16 cellular contexts compared by ENCODE assay signal in the genomic region with DNA sequence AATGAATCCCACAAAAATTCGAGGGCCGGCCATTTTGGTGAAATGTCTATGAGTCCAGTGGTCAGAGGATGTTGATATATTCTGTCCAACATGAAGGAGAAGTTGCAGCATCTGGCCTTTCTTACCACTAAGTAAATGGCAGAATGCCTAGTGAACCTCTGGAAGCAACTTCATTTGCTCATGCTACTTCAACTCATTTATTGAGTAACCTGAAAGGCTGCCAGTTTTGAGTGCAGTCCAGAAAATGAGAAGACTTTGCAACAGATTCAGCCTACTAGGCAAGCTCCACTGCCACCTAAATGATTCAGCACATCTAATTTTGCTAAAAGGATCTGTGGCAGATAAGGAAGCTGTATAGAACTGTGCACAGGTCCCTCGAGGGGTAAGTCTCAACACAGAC.
DNase-seq lines count a peak whose midpoint lies in the region; ATAC-seq, FAIRE-seq and TF ChIP-seq lines count a peak whose summit lies in the region.
"Had no signal": no experiment of that assay in that cellular context is flagged by ENCODE, and none has a peak within 500 bp of the region (broad histone marks: within the 10 kb centered on the region; RNA-seq: fewer than 3 reads in every experiment).

No MANE protein-coding gene starts in this region.

- FAIRE-seq in K562 (lab: Jason Lieb, UNC): no peak
- FAIRE-seq: GM12878 had no signal

- no peaks in the 10 kb centered on the region for H3K27me3 ChIP-seq in K562 (ENCODE audit: control insufficient read depth in 2 of 2, insufficient read depth in 2 of 2, low read length in 2 of 2)
- H3K27me3 ChIP-seq: spleen had no signal

- no peak overlapping the region for H3K9ac ChIP-seq in K562 (ENCODE audit: insufficient read depth in 1 of 2, low read depth in 2 of 2, low read length in 2 of 2)

- H3K4me3 ChIP-seq in AG09309 (ENCODE audit: control insufficient read depth, low read depth, low read length) (no peak overlapping the region), K562 (no peak overlapping the region)
- H3K4me3 ChIP-seq: GM12878, mucosa of descending colon, spleen had no signal

- no peak for TF ChIP-seq POLR2A in K562 (conservative IDR thresholded peaks at IDR 0.05)

- peak overlapping the region; percentile 42 for H2AFZ ChIP-seq in K562 (ENCODE audit: low read depth, low read length)

- no peak for TF ChIP-seq RAD21 in K562 (CRISPR knock-in tag; conservative IDR thresholded peaks at IDR 0.05 in 1 of 2, IDR thresholded peaks at IDR 0.05 in 1 of 2)

- H3K9me3 ChIP-seq in K562 (replicated peaks; ENCODE audit: control insufficient read depth, insufficient read depth, low read depth, low read length): 0 out of 2 replicates have a peak, but pooled peaks cover 3% of the 10 kb centered on the region
- H3K9me3 ChIP-seq: mucosa of descending colon, spleen had no signal

- no peaks in the 10 kb centered on the region for H4K20me1 ChIP-seq in K562 (replicated peaks; ENCODE audit: control insufficient read depth, insufficient read depth, low read length)

- no peaks in the 10 kb centered on the region for H3K79me2 ChIP-seq in K562 (ENCODE audit: control insufficient read depth, insufficient read depth, low read length)

- ATAC-seq in K562 (no peak), left lobe of liver (peak; percentile 87), HG03196 (IDR thresholded peaks at IDR 0.05; ENCODE audit: unreplicated experiment) (no peak), HG02852 (IDR thresholded peaks at IDR 0.05; ENCODE audit: unreplicated experiment) (no peak), GM21529 (IDR thresholded peaks at IDR 0.05; ENCODE audit: unreplicated experiment) (no peak)
- ATAC-seq: activated CD8-positive, alpha-beta memory T cell treated with anti-CD3 and anti-CD28 coated beads, Interleukin-2, amount 10 ng/mL, durations not matched to agents 7 days and 5 days; GM12878; mucosa of descending colon; T-cell had no signal

- H3K9me1 ChIP-seq in K562 (ENCODE audit: control insufficient read depth, insufficient read depth, low read length): no peaks in the 10 kb centered on the region

- TF ChIP-seq CTCF in AG09309 (IDR thresholded peaks at IDR 0.05; ENCODE audit: control insufficient read depth, insufficient read depth, low read depth, low read length, missing control alignments): no peak
- TF ChIP-seq CTCF in K562 (IDR thresholded peaks at IDR 0.05 in 2 of 3, conservative IDR thresholded peaks at IDR 0.05 in 1 of 3; ENCODE audit: insufficient read depth in 2 of 3, low read depth in 1 of 3, low read length in 3 of 3): no peak

- POLR2A ChIA-PET in K562 (lab: Yijun Ruan, JAX): interaction anchor here (0.6 to 1.5 kb wide), 5 partner anchors 11 to 416 kb away, joined by 3 read pairs; no protein-coding TSS in a partner anchor
- POLR2A ChIA-PET in HEK293T (lab: Yijun Ruan, JAX): no interaction called here

- DNase-seq in AG09309 (ENCODE audit: low read depth) (peak; percentile 97), LHCN-M2 (ENCODE audit: low read depth) (peak; percentile 21), K562 (ENCODE audit: extremely low read depth in 1 of 4, low spot score in 3 of 4) (peak in 1 of 4 experiments; percentile 40), left lobe of liver (ENCODE audit: low spot score) (peak; percentile 63), HEK293T (ENCODE audit: extremely low spot score) (no peak)
- DNase-seq: activated CD8-positive, alpha-beta memory T cell treated with anti-CD3 and anti-CD28 coated beads, Interleukin-2, amount 10 ng/mL, durations not matched to agents 7 days and 5 days; CD4-positive, alpha-beta memory T cell; mucosa of descending colon; NCI-H446; spleen; stimulated activated naive CD4-positive, alpha-beta T cell; T-cell had no signal

- no peak overlapping the region for H3K27ac ChIP-seq in K562 (ENCODE audit: extremely low read depth, low read depth, low read length)
- H3K27ac ChIP-seq: spleen had no signal

- peaks cover 5 to 57% of the 10 kb centered on the region in 2 experiments; a peak in 4 of 5 replicates for H3K4me1 ChIP-seq in K562 (replicated peaks in 1 of 2; ENCODE audit: control insufficient read depth in 2 of 2, insufficient read depth in 2 of 2, low read length in 2 of 2)

- CTCF ChIA-PET in K562 (lab: Yijun Ruan, JAX; ENCODE audit: low intra/inter-chr PET ratio) (no interaction called here), HEK293T (lab: Yijun Ruan, JAX) (no interaction called here)

- H3K36me3 ChIP-seq in K562 (ENCODE audit: control insufficient read depth, insufficient read depth, low read length): no peaks in the 10 kb centered on the region
- H3K36me3 ChIP-seq: spleen had no signal

- TF ChIP-seq EP300 in K562 (IDR thresholded peaks at IDR 0.05; ENCODE audit: low read length): no peak

- BruUV-seq in K562 (replicated peaks; lab: Mats Ljungman, UMichigan): no TSS peak

- in situ Hi-C loops in K562 (cut with MboI): no loop called here

- 38% methylated on average over 3 of the region's 3 CpGs for WGBS in K562 (ENCODE audit: insufficient coverage, low coverage, missing lambda C conversion rate)

- H3K4me2 ChIP-seq in K562 (ENCODE audit: insufficient read depth, low read length): no peak overlapping the region

- intact Hi-C loops in K562 (cut with micrococcal nuclease): no loop called here

TF ChIP-seq in K562, 482 proteins besides CTCF, POLR2A, EP300 and RAD21 (continues in another document):
- TF ChIP-seq HDAC6 (IDR thresholded peaks at IDR 0.05; ENCODE audit: low read depth, low read length): no peak
- no peak for TF ChIP-seq HLTF (IDR thresholded peaks at IDR 0.05)
- TF ChIP-seq IRF2 (CRISPR knock-in tag; IDR thresholded peaks at IDR 0.05): no peak
- TF ChIP-seq SIRT6 (IDR thresholded peaks at IDR 0.05; ENCODE audit: low read depth, low read length): no peak
- no peak for TF ChIP-seq TEAD1 (CRISPR knock-in tag; IDR thresholded peaks at IDR 0.05)
- TF ChIP-seq BDP1 (IDR thresholded peaks at IDR 0.05; ENCODE audit: insufficient read depth, insufficient read length): no peak
- TF ChIP-seq CREM (IDR thresholded peaks at IDR 0.05; ENCODE audit: low read depth): no peak
- 0 out of 2 replicates have a peak, but pooled peaks have one; percentile 5 for TF ChIP-seq NFE2L1 (tag; IDR thresholded peaks at IDR 0.05; ENCODE audit: borderline replicate concordance, low read depth)
- no peak for TF ChIP-seq ZNF274 (IDR thresholded peaks at IDR 0.05; ENCODE audit: borderline replicate concordance, low read depth, low read length)

TF ChIP-seq in HEK293T, 16 proteins besides CTCF, POLR2A, EP300 and RAD21:
- no peak for TF ChIP-seq FOXM1 (IDR thresholded peaks at IDR 0.05; ENCODE audit: borderline replicate concordance)
- TF ChIP-seq TARDBP (IDR thresholded peaks at IDR 0.05): no peak
- no peak for TF ChIP-seq SP1 (IDR thresholded peaks at IDR 0.05)
- no peak for TF ChIP-seq HDGF (IDR thresholded peaks at IDR 0.05; ENCODE audit: borderline replicate concordance)
- TF ChIP-seq FOXA1 (IDR thresholded peaks at IDR 0.05): no peak
- no peak for TF ChIP-seq L3MBTL2 (conservative IDR thresholded peaks at IDR 0.05)
- TF ChIP-seq PKNOX1 (IDR thresholded peaks at IDR 0.05): no peak
- TF ChIP-seq LEF1 (IDR thresholded peaks at IDR 0.05; ENCODE audit: borderline replicate concordance): no peak
- no peak for TF ChIP-seq ARNT (IDR thresholded peaks at IDR 0.05)
- no peak for TF ChIP-seq FOXK2 (IDR thresholded peaks at IDR 0.05)
- TF ChIP-seq ELF4 (IDR thresholded peaks at IDR 0.05): no peak
- no peak for TF ChIP-seq NFRKB (IDR thresholded peaks at IDR 0.05)
- TF ChIP-seq SUZ12 (IDR thresholded peaks at IDR 0.05): no peak
